In genomic region chr6:100296810-100297544, GRCh38 we compare ENCODE assay signal across 15 cellular contexts.
DNase-seq lines count a peak whose midpoint lies in the region; ATAC-seq and TF ChIP-seq lines count a peak whose summit lies in the region.
"Had no signal": no experiment of that assay in that cellular context is flagged by ENCODE, and none has a peak within 500 bp of the region (broad histone marks: within the 10 kb centered on the region; RNA-seq: fewer than 3 reads in every experiment).

No MANE protein-coding gene starts in this region.

- H4K8ac ChIP-seq in IMR-90 (ENCODE audit: low read depth in 2 of 2, low read length in 2 of 2) = peak overlapping the region in 1 of 2 experiments; percentile 63; a peak in 1 of 4 replicates

- peak overlapping the region; percentile 56; the same call in 1 of the 2 replicates for H3K23ac ChIP-seq in IMR-90 (ENCODE audit: low read depth, low read length)

- no peaks in the 10 kb centered on the region for H3K9me2 ChIP-seq in MM.1S (replicated peaks; ENCODE audit: insufficient read depth, low read length)

- H3K14ac ChIP-seq in IMR-90 (replicated peaks; ENCODE audit: low read depth, low read length) = peak overlapping the region; percentile 63; the same call in 1 of the 2 replicates

- CTCF ChIA-PET in IMR-90 (lab: Yijun Ruan, JAX) = no interaction called here

- H3K9me3 ChIP-seq in IMR-90 (ENCODE audit: control insufficient read depth, insufficient read depth, low read length) (no peaks in the 10 kb centered on the region), stomach (no peaks in the 10 kb centered on the region), prostate gland (no peaks in the 10 kb centered on the region), MM.1S (replicated peaks; ENCODE audit: insufficient read depth, low read length) (no peaks in the 10 kb centered on the region)
- H3K9me3 ChIP-seq: left lung, sigmoid colon had no signal

- TF ChIP-seq POLR2A in IMR-90 (IDR thresholded peaks at IDR 0.05; ENCODE audit: low read depth, low read length) (no peak), stomach (IDR thresholded peaks at IDR 0.05) (no peak), prostate gland (IDR thresholded peaks at IDR 0.05) (no peak)

- H3F3A ChIP-seq in MM.1S (ENCODE audit: insufficient read depth, low read length) = no peaks in the 10 kb centered on the region

- no peak overlapping the region; the same call in 1 of the 2 replicates for H3K18ac ChIP-seq in IMR-90 (ENCODE audit: low read depth, low read length)

- H3K9me1 ChIP-seq in IMR-90 (ENCODE audit: insufficient read depth, low read length) = peaks cover 3% of the 10 kb centered on the region

- in situ Hi-C loops in IMR-90 (cut with MboI; ENCODE audit: low sequenced_read_pairs) = no loop called here

- 50% methylated on average over 1 of the region's 3 CpGs; no CpG with 5 or more reads in 1 of the 2 experiments for WGBS in IMR-90 (ENCODE audit: extremely low coverage in 2 of 2, insufficient read length in 1 of 2), 2 experiments
- 54 to 63% (median 57%) methylated on average over 3 of the region's 3 CpGs for WGBS in stomach, 5 donors
- 17% methylated on average over 3 of the region's 3 CpGs for WGBS in prostate gland

- no peaks in the 10 kb centered on the region for H3K79me1 ChIP-seq in IMR-90 (ENCODE audit: low read depth in 1 of 2, low read length in 2 of 2)

- no peaks in the 10 kb centered on the region for H3K27me3 ChIP-seq in IMR-90 (ENCODE audit: control insufficient read depth, insufficient read depth, low read length)
- no peaks in the 10 kb centered on the region for H3K27me3 ChIP-seq in foreskin keratinocyte
- H3K27me3 ChIP-seq in stomach = no peaks in the 10 kb centered on the region
- no peaks in the 10 kb centered on the region for H3K27me3 ChIP-seq in prostate gland (replicated peaks; ENCODE audit: insufficient read depth)
- H3K27me3 ChIP-seq in MM.1S (replicated peaks; ENCODE audit: insufficient read depth, low read length) = no peaks in the 10 kb centered on the region
- H3K27me3 ChIP-seq: left lung, sigmoid colon had no signal

- no peak for TF ChIP-seq EP300 in stomach (IDR thresholded peaks at IDR 0.05)

- ATAC-seq in IMR-90 (ENCODE audit: low read depth) = peak; percentile 45
- ATAC-seq in foreskin keratinocyte = peak; percentile 76
- ATAC-seq: left lung; stimulated activated effector memory CD8-positive, alpha-beta T cell treated with anti-CD3 and anti-CD28 coated beads, Interleukin-12 subunit alpha, Interleukin-12 subunit beta, amount 100 ng/mL, for 72 hours had no signal

- TF ChIP-seq RAD21 in IMR-90 (IDR thresholded peaks at IDR 0.05; ENCODE audit: low read length) = no peak

- no peak overlapping the region for H3K27ac ChIP-seq in IMR-90 (ENCODE audit: insufficient read depth, low read length)
- H3K27ac ChIP-seq in foreskin keratinocyte = no peak overlapping the region
- no peak overlapping the region for H3K27ac ChIP-seq in stomach
- H3K27ac ChIP-seq in prostate gland = no peak overlapping the region
- no peak overlapping the region for H3K27ac ChIP-seq in MM.1S (ENCODE audit: low read length)
- H3K27ac ChIP-seq: C4-2B, left lung, sigmoid colon had no signal

- H2AK9ac ChIP-seq in IMR-90 (replicated peaks; ENCODE audit: low read depth, low read length, poor library complexity) = no peak overlapping the region

- H3K9ac ChIP-seq in IMR-90 (ENCODE audit: low read depth, low read length) (no peak overlapping the region), MM.1S (ENCODE audit: low read length) (no peak overlapping the region)

- intact Hi-C loops in IMR-90 (cut with micrococcal nuclease) (no loop called here), stomach (cut with DNase I; ENCODE audit: low total_unique reads) (no loop called here), prostate gland (cut with DNase I) (no loop called here)

- peak overlapping the region; percentile 81 for H2BK20ac ChIP-seq in IMR-90 (ENCODE audit: low read depth, low read length)

- peak overlapping the region; percentile 84 for H2BK5ac ChIP-seq in IMR-90 (ENCODE audit: low read depth, low read length, poor library complexity, severe bottlenecking)

- H3K36me3 ChIP-seq in IMR-90 (ENCODE audit: control insufficient read depth, insufficient read depth, low read length) (no peaks in the 10 kb centered on the region), stomach (no peaks in the 10 kb centered on the region), prostate gland (no peaks in the 10 kb centered on the region), MM.1S (replicated peaks; ENCODE audit: insufficient read depth, low read length) (no peaks in the 10 kb centered on the region)
- H3K36me3 ChIP-seq: left lung, sigmoid colon had no signal

- DNase-seq in AG09309 (ENCODE audit: low read depth) (peak; percentile 79), IMR-90 (peak; percentile 80), SW 1271 (lab: John Stamatoyannopoulos, UW) (peak; percentile 21 to 82), foreskin keratinocyte (peak; percentile 71 to 81), stomach (no peak), prostate gland (ENCODE audit: low spot score) (no peak), activated gamma-delta T cell treated with Interleukin-2 at 50 U/mL for 16 hours (no peak), MM.1S (no peak)
- DNase-seq: cortex of kidney, H9, left lung, NCI-H526 treated with DMSO at 0.1 percent for 48 hours, sigmoid colon had no signal

- H3K4me3 ChIP-seq in AG09309 (ENCODE audit: control insufficient read depth, low read depth, low read length) (no peak overlapping the region), IMR-90 (ENCODE audit: insufficient read depth, low read depth, low read length) (no peak overlapping the region), stomach (no peak overlapping the region), prostate gland (no peak overlapping the region), MM.1S (ENCODE audit: low read length) (no peak overlapping the region)
- H3K4me3 ChIP-seq: left lung, sigmoid colon had no signal

- no peak overlapping the region for H2BK15ac ChIP-seq in IMR-90 (ENCODE audit: low read depth, low read length)

- BruUV-seq in IMR-90 (replicated peaks; lab: Mats Ljungman, UMichigan) = no TSS peak

- H4K91ac ChIP-seq in IMR-90 (ENCODE audit: insufficient read depth, low read depth, low read length) = peak overlapping the region; percentile 58; the same call in 1 of the 2 replicates

- no peaks in the 10 kb centered on the region for H4K20me1 ChIP-seq in IMR-90 (ENCODE audit: insufficient read depth, low read length)
- H4K20me1 ChIP-seq in MM.1S (ENCODE audit: insufficient read depth, low read length) = no peaks in the 10 kb centered on the region

- POLR2A ChIA-PET in IMR-90 (lab: Charles Lee; ENCODE audit: unreplicated experiment) = interaction anchor here (0.7 kb wide), 1 partner anchor 198 kb away, joined by 3 read pairs; no protein-coding TSS in a partner anchor

- H3K4me1 ChIP-seq in IMR-90 (ENCODE audit: control insufficient read depth, insufficient read depth, low read length) = peaks cover 9% of the 10 kb centered on the region; the same call in 1 of the 2 replicates
- H3K4me1 ChIP-seq in foreskin keratinocyte = peaks cover 41% of the 10 kb centered on the region
- no peaks in the 10 kb centered on the region for H3K4me1 ChIP-seq in stomach
- H3K4me1 ChIP-seq in prostate gland (replicated peaks) = no peaks in the 10 kb centered on the region
- H3K4me1 ChIP-seq in MM.1S (ENCODE audit: low read length) = no peaks in the 10 kb centered on the region
- H3K4me1 ChIP-seq: left lung, sigmoid colon had no signal

- H3K4me2 ChIP-seq in IMR-90 (ENCODE audit: low read depth, low read length) = peak overlapping the region; percentile 30; the same call in 1 of the 2 replicates
- H3K4me2 ChIP-seq in MM.1S (ENCODE audit: low read depth, low read length) = no peak overlapping the region

- dilution Hi-C loops in IMR-90 (cut with HindIII; ENCODE audit: low sequenced_read_pairs, unreplicated experiment) = no loop called here

- H4K5ac ChIP-seq in IMR-90 (ENCODE audit: low read depth, low read length) = no peak overlapping the region; the same call in 1 of the 2 replicates

- peak overlapping the region; percentile 59; the same call in 1 of the 2 replicates for H3K4ac ChIP-seq in IMR-90 (ENCODE audit: low read depth, low read length)

- H2BK120ac ChIP-seq in IMR-90 (ENCODE audit: low read depth, low read length) = peak overlapping the region; percentile 84

- H2AFZ ChIP-seq in IMR-90 (replicated peaks; ENCODE audit: low read length, poor library complexity) (no peak overlapping the region), MM.1S (ENCODE audit: low read length) (no peak overlapping the region)

- TF ChIP-seq CTCF in AG09309 (IDR thresholded peaks at IDR 0.05; ENCODE audit: control insufficient read depth, insufficient read depth, low read depth, low read length, missing control alignments) (no peak), IMR-90 (conservative IDR thresholded peaks at IDR 0.05; ENCODE audit: low read depth, low read length) (no peak), foreskin keratinocyte (conservative IDR thresholded peaks at IDR 0.05) (no peak), stomach (IDR thresholded peaks at IDR 0.05) (no peak), prostate gland (IDR thresholded peaks at IDR 0.05) (no peak), MM.1S (IDR thresholded peaks at IDR 0.05; ENCODE audit: low read length) (no peak)

- peak overlapping the region; percentile 20; the same call in 1 of the 2 replicates for H2AK5ac ChIP-seq in IMR-90 (ENCODE audit: low read depth, low read length)

- H3K79me2 ChIP-seq in MM.1S (ENCODE audit: low read length) = no peaks in the 10 kb centered on the region

- H3K56ac ChIP-seq in IMR-90 (ENCODE audit: extremely low read depth, insufficient read depth, low read length) = 0 out of 2 replicates have a peak overlapping the region, but pooled peaks have one; percentile 5

TF ChIP-seq in IMR-90, 13 proteins besides CTCF, POLR2A, EP300 and RAD21 (continues in another document):
- TF ChIP-seq USF2 (IDR thresholded peaks at IDR 0.05; ENCODE audit: low read depth, low read length) (no peak), RCOR1 (IDR thresholded peaks at IDR 0.05; ENCODE audit: insufficient replicate concordance, low read length) (no peak), MAFK (IDR thresholded peaks at IDR 0.05; ENCODE audit: low read depth, low read length) (no peak), CHD1 (IDR thresholded peaks at IDR 0.05; ENCODE audit: low read depth, low read length) (no peak), MAZ (IDR thresholded peaks at IDR 0.05; ENCODE audit: borderline replicate concordance, low read depth, low read length) (no peak), MXI1 (IDR thresholded peaks at IDR 0.05; ENCODE audit: borderline replicate concordance, low read depth, low read length) (no peak), NFE2L2 (IDR thresholded peaks at IDR 0.05; ENCODE audit: low read depth, low read length) (no peak), SMC3 (IDR thresholded peaks at IDR 0.05; ENCODE audit: low read depth, low read length) (no peak)

Comparison
In these comparisons a context has a peak if more than half of its experiments do, and no peak if none do; other contexts are left out.
1. DNase-seq: peak in AG09309 (single experiment), IMR-90 (single experiment), SW 1271 (2 of 2) and foreskin keratinocyte (2 of 2); none in stomach (single experiment), prostate gland (single experiment), activated gamma-delta T cell treated with Interleukin-2 at 50 U/mL for 16 hours (single experiment) and MM.1S (single experiment).